ENCODE assay signal across 1 cellular context in genomic region chr22:41381329-41382097, GRCh38.
TF ChIP-seq lines count a peak whose summit lies in the region.

TEF (plus strand) TSS chr22:41381942; CDS start chr22:41382045, 103 bp downstream.

TF ChIP-seq in K562, 482 proteins besides CTCF, POLR2A, EP300 and RAD21 (continued from another document):
- 0 out of 2 replicates have a peak, but pooled peaks have one; percentile 17 for TF ChIP-seq ETS1 (conservative IDR thresholded peaks at IDR 0.05; ENCODE audit: control insufficient read depth, low read depth, low read length)
- peak; percentile 68 for TF ChIP-seq TFAP4 (CRISPR knock-in tag; IDR thresholded peaks at IDR 0.05; ENCODE audit: borderline replicate concordance)
- TF ChIP-seq FOXK1 (CRISPR knock-in tag; IDR thresholded peaks at IDR 0.05; ENCODE audit: borderline replicate concordance): no peak
- no peak for TF ChIP-seq REST (CRISPR knock-in tag; IDR thresholded peaks at IDR 0.05; ENCODE audit: low read depth)
